Comparison of ENCODE assay signal across 8 cellular contexts in the genomic region with DNA sequence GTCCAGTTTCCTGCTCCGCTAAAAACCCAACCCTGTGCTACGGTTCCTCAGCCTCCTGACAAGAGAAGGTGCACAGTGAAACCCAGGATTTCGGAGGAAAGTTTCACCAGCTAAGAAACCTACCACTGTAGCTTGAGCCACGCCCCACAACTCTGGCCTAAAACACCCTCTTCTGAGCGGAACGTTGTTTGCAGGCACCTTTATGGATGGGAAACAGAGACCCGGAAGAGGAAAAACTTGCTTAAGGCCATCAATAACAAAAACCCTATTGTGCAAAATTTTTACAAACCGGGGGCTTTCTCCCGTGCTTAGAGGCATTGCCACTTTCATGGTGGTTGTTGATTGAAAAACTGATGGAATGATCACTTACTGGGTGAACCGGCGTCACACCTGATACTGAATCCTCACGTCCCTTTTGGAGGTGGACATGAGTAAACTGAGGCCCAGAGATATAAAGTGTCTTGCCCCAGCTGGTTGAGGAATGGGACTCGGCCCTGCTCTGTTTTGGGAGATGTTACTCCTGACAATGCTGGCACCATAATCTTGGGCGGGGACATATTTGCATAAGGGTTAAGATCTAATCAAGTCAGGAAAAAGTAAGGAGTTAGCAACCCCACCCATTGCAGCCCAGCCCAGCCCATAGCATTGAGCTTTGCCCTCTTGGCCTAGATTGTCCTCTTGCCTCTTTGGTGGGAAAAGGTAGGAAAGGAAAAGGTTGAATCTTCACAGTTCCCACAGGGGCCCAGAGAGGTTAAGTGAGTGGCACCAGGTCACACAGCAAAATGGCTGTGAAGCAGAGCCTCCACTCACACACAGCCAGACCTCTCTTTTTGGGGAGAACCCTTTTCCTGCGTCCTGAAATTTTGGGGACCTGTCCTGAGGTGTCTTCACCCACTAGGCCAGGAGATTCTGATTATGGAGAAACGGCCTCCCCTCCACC. TPM values are rescaled to one million over a fixed set of nuclear protein-coding genes. Genes with fewer than 3 reads are reported as not detected.
A peak's percentile ranks its signal among the peaks of the same experiment; 100 is the strongest.
DNase-seq lines count a peak whose midpoint lies in the region; ATAC-seq, FAIRE-seq and TF ChIP-seq lines count a peak whose summit lies in the region.

No MANE protein-coding gene starts in this region.

- DNase-seq in CD4-positive, alpha-beta T cell, result peak in 1 of 10 experiments; percentile 7
- DNase-seq in MM.1S, result no peak
- DNase-seq in GM12878 (ENCODE audit: low read depth, low spot score), result no peak
- DNase-seq in left colon, result peak; percentile 59 to 64
- no peak for DNase-seq in thoracic aorta (ENCODE audit: low spot score)
- DNase-seq in adrenal gland, result no peak
- DNase-seq in midbrain (lab: John Stamatoyannopoulos, UW), result no peak
- no peak for DNase-seq in hypothalamus (lab: John Stamatoyannopoulos, UW)

- H3K27me3 ChIP-seq in CD4-positive, alpha-beta T cell (ENCODE audit: control insufficient read depth, insufficient read depth, low read length), result peaks cover 15% of the 10 kb centered on the region
- H3K27me3 ChIP-seq in MM.1S (replicated peaks; ENCODE audit: insufficient read depth, low read length) (no peaks in the 10 kb centered on the region; the same call in 1 of the 2 replicates), GM12878 (replicated peaks in 1 of 2; ENCODE audit: control insufficient read depth in 2 of 2, insufficient read depth in 2 of 2, low read length in 1 of 2) (peaks cover 2 to 8% of the 10 kb centered on the region in 2 experiments; a peak in 2 of 4 replicates), thoracic aorta (replicated peaks; ENCODE audit: insufficient read depth) (no peaks in the 10 kb centered on the region), adrenal gland (no peaks in the 10 kb centered on the region)

- H3K27ac Mint-ChIP-seq in CD4-positive, alpha-beta T cell, result no peak overlapping the region

- no peaks in the 10 kb centered on the region for H3F3A ChIP-seq in MM.1S (ENCODE audit: insufficient read depth, low read length)

- H4K20me1 ChIP-seq in MM.1S (ENCODE audit: insufficient read depth, low read length) (no peaks in the 10 kb centered on the region), GM12878 (ENCODE audit: control insufficient read depth, insufficient read depth) (no peaks in the 10 kb centered on the region)

- WGBS in GM12878 (ENCODE audit: insufficient coverage, insufficient replicate concordance, low lambda C conversion rate, missing lambda C conversion rate), result 36% methylated on average over 16 of the region's 16 CpGs
- WGBS in adrenal gland, 4 donors, result 43 to 47% (median 46%) methylated on average over 15 to 16 of the region's 16 CpGs

- H2AFZ ChIP-seq in MM.1S (ENCODE audit: low read length), result peak overlapping the region; percentile 83
- peak overlapping the region; percentile 47 for H2AFZ ChIP-seq in GM12878 (ENCODE audit: control insufficient read depth, low read depth, low read length)

- no peaks in the 10 kb centered on the region for H3K9me3 Mint-ChIP-seq in CD4-positive, alpha-beta T cell

- peak overlapping the region; percentile 11; the same call in 1 of the 2 replicates for H3K9ac ChIP-seq in MM.1S (ENCODE audit: low read length)
- H3K9ac ChIP-seq in GM12878 (ENCODE audit: control insufficient read depth, insufficient read depth, low read length), result no peak overlapping the region

- no peaks in the 10 kb centered on the region for H3K36me3 Mint-ChIP-seq in CD4-positive, alpha-beta T cell (ENCODE audit: low read depth)

- H3K9me3 ChIP-seq in CD4-positive, alpha-beta T cell (ENCODE audit: control insufficient read depth, low read length), result no peaks in the 10 kb centered on the region
- H3K9me3 ChIP-seq in MM.1S (replicated peaks; ENCODE audit: insufficient read depth, low read length) (no peaks in the 10 kb centered on the region), GM12878 (replicated peaks; ENCODE audit: control insufficient read depth, insufficient read depth, low read length) (no peaks in the 10 kb centered on the region), thoracic aorta (no peaks in the 10 kb centered on the region), adrenal gland (replicated peaks in 1 of 3) (no peaks in the 10 kb centered on the region)

- in situ Hi-C loops in GM12878 (cut with MboI), result no loop called here

- BruUV-seq in GM12878 (replicated peaks; lab: Mats Ljungman, UMichigan), result no TSS peak

- SMC1A ChIA-PET in GM12878 (lab: Charles Lee; ENCODE audit: uncharacterized antibody, unreplicated experiment), result interaction anchor here (1.0 kb wide), 1 partner anchor 223 kb away, joined by 4 read pairs; no protein-coding TSS in a partner anchor

- H3K4me3 ChIP-seq in MM.1S (ENCODE audit: low read length) (peak overlapping the region; percentile 59), GM12878 (peak overlapping the region; percentile 57), thoracic aorta (peak overlapping the region; percentile 82), adrenal gland (peak overlapping the region in 2 of 4 donors; percentile 42 to 70)

- no peak overlapping the region for H3K27ac ChIP-seq in CD4-positive, alpha-beta T cell (ENCODE audit: low read depth, low read length)
- H3K27ac ChIP-seq in MM.1S (ENCODE audit: low read length) (no peak overlapping the region), GM12878 (ENCODE audit: control insufficient read depth, insufficient read depth) (no peak overlapping the region), thoracic aorta (peak overlapping the region in 1 of 2 donors; percentile 32), adrenal gland (peak overlapping the region in 1 of 5 donors; percentile 36)

- TF ChIP-seq CTCF in CD4-positive, alpha-beta T cell (IDR thresholded peaks at IDR 0.05), result no peak
- TF ChIP-seq CTCF in MM.1S (IDR thresholded peaks at IDR 0.05; ENCODE audit: low read length) (no peak), GM12878 (IDR thresholded peaks at IDR 0.05 in 2 of 3, conservative IDR thresholded peaks at IDR 0.05 in 1 of 3; ENCODE audit: control insufficient read depth in 2 of 3, extremely low read depth in 1 of 3, insufficient read depth in 1 of 3, low read depth in 3 of 3, low read length in 3 of 3) (no peak), thoracic aorta (IDR thresholded peaks at IDR 0.05) (no peak), adrenal gland (IDR thresholded peaks at IDR 0.05) (no peak)

- TF ChIP-seq EP300 in GM12878 (IDR thresholded peaks at IDR 0.05; ENCODE audit: borderline replicate concordance in 1 of 2, control insufficient read depth in 1 of 2, low read depth in 2 of 2, low read length in 2 of 2), result no peak

- H3K4me3 Mint-ChIP-seq in CD4-positive, alpha-beta T cell, result peak overlapping the region; percentile 84

- H3K79me2 ChIP-seq in MM.1S (ENCODE audit: low read length) (no peaks in the 10 kb centered on the region), GM12878 (ENCODE audit: control insufficient read depth, insufficient read depth, low read length) (no peaks in the 10 kb centered on the region)

- peaks cover 66% of the 10 kb centered on the region for H3K27me3 Mint-ChIP-seq in CD4-positive, alpha-beta T cell

- no peaks in the 10 kb centered on the region for H3K4me1 ChIP-seq in MM.1S (ENCODE audit: low read length)
- no peaks in the 10 kb centered on the region; the same call in 1 of the 2 replicates for H3K4me1 ChIP-seq in GM12878 (ENCODE audit: control insufficient read depth, insufficient read depth, low read length)
- H3K4me1 ChIP-seq in thoracic aorta (ENCODE audit: control insufficient read depth in 1 of 2, low read depth in 2 of 2), result peaks cover 5 to 13% of the 10 kb centered on the region in 2 donors
- peaks cover 8 to 12% of the 10 kb centered on the region in 2 donors for H3K4me1 ChIP-seq in adrenal gland (replicated peaks in 1 of 2)

- RAD21 ChIA-PET in GM12878 (lab: Charles Lee; ENCODE audit: unreplicated experiment), result interaction anchor here (0.9 to 1.6 kb wide), 2 partner anchors 223 to 249 kb away, joined by 3 to 5 read pairs; no protein-coding TSS in a partner anchor

- POLR2A ChIA-PET in CD4-positive, alpha-beta T cell (lab: Charles Lee), result interaction anchor here (0.6 kb wide), 1 partner anchor 254 kb away, joined by 3 read pairs; no protein-coding TSS in a partner anchor
- POLR2A ChIA-PET in GM12878 (lab: Charles Lee), result interaction anchor here (0.6 kb wide), 1 partner anchor 35 kb away, joined by 3 read pairs; no protein-coding TSS in a partner anchor

- H3K4me2 ChIP-seq in MM.1S (ENCODE audit: low read depth, low read length), result peak overlapping the region; percentile 85
- peak overlapping the region; percentile 66; the same call in 1 of the 2 replicates for H3K4me2 ChIP-seq in GM12878 (ENCODE audit: control insufficient read depth, insufficient read depth)

- FAIRE-seq in GM12878 (lab: Jason Lieb, UNC), result no peak

- peak; percentile 54 for ATAC-seq in CD4-positive, alpha-beta T cell (ENCODE audit: poor library complexity)
- ATAC-seq in GM12878 (peak; percentile 29), left colon (peak; percentile 78), thoracic aorta (ENCODE audit: insufficient number of reproducible peaks, low FRiP score, low read depth) (no peak)

- no peaks in the 10 kb centered on the region for H3K36me3 ChIP-seq in MM.1S (replicated peaks; ENCODE audit: insufficient read depth, low read length)
- H3K36me3 ChIP-seq in GM12878 (ENCODE audit: control insufficient read depth in 2 of 2, insufficient read depth in 2 of 2, low read length in 1 of 2), result no peaks in the 10 kb centered on the region
- H3K36me3 ChIP-seq in thoracic aorta, result no peaks in the 10 kb centered on the region
- H3K36me3 ChIP-seq in adrenal gland (replicated peaks in 1 of 2), result no peaks in the 10 kb centered on the region

- CTCF ChIA-PET in CD4-positive, alpha-beta T cell (lab: Charles Lee), result interaction anchor here (1.0 to 3.7 kb wide), 2 partner anchors 222 kb away, joined by 4 to 23 read pairs; no protein-coding TSS in a partner anchor
- CTCF ChIA-PET in GM12878 (lab: Yijun Ruan, JAX), result interaction anchor here (0.5 to 8.2 kb wide), 5 partner anchors 151 to 329 kb away, joined by 3 to 190 read pairs (median 4); no protein-coding TSS in a partner anchor

- intact Hi-C loops in CD4-positive, alpha-beta T cell (cut with DNase I, micrococcal nuclease), result no loop called here
- intact Hi-C loops in GM12878 (cut with micrococcal nuclease; ENCODE audit: unreplicated experiment) (no loop called here), left colon (cut with DNase I, micrococcal nuclease) (loop anchor here in 1 of 2 donors (10.0 kb wide), 1 partner anchor 223 kb away; no protein-coding TSS in a partner anchor), adrenal gland (cut with DNase I) (no loop called here)

- no peak for TF ChIP-seq RAD21 in GM12878 (IDR thresholded peaks at IDR 0.05; ENCODE audit: insufficient read depth, low read depth, low read length)

- H3K4me1 Mint-ChIP-seq in CD4-positive, alpha-beta T cell (ENCODE audit: low read depth), result peaks cover 12% of the 10 kb centered on the region

- H3K9me2 ChIP-seq in MM.1S (replicated peaks; ENCODE audit: insufficient read depth, low read length), result no peaks in the 10 kb centered on the region

- TF ChIP-seq POLR2A in GM12878 (IDR thresholded peaks at IDR 0.05; ENCODE audit: low read depth, low read length) (no peak), adrenal gland (IDR thresholded peaks at IDR 0.05) (no peak)

RNA-seq across cellular contexts. Expression of gene PTGS1, which starts 23.2 kb away (rescaled TPM):
- under 1 TPM; 0.14 to 0.27 TPM for total RNA-seq in CD4-positive, alpha-beta T cell
- total RNA-seq in GM12878 (2013; cell fraction: nucleolus; rRNA removed), result 2.3 and 3.1 TPM in 2 replicates
- total RNA-seq in GM12878 (2014; rRNA removed), result 0.98 and 1.3 TPM in 2 replicates
- total RNA-seq in GM12878 (2014; rRNA removed; fragmentation: Illumina TruSeq; extraction: Trizol), result 0.69 and 0.72 TPM in 2 replicates
- total RNA-seq in GM12878 (2021), result 1.2 TPM in 2 replicates
- polyA plus RNA-seq in GM12878 (2011; ENCODE audit: low read depth), result 1.5 TPM
- 2.1 and 2.8 TPM in 2 replicates for polyA plus RNA-seq in GM12878 (2011; rRNA removed)
- polyA plus RNA-seq in GM12878 (2011; cell fraction: cytosol; rRNA removed), result 3.0 and 3.2 TPM in 2 replicates
- 2.8 and 4.0 TPM in 2 replicates for polyA plus RNA-seq in GM12878 (2011; cell fraction: nucleus; rRNA removed)
- 1.4 and 1.6 TPM in 2 replicates for polyA plus RNA-seq in GM12878 (2012)
- polyA plus RNA-seq in GM12878 (2014; fragmentation: Illumina TruSeq; extraction: Trizol), result 0.78 and 0.84 TPM in 2 replicates
- 1 to 10 TPM in 1 of 2 experiments, under 1 TPM in 1; 0.60 to 1.1 TPM for polyA plus RNA-seq in GM12878 (2014; fragmentation: Nextera tagmentation; extraction: Ambion mirVana)
- 1.1 and 1.4 TPM in 2 replicates for polyA plus RNA-seq in GM12878 (2014; rRNA removed)
- polyA plus RNA-seq in GM12878 (2016; fragmentation: Nextera tagmentation; extraction: Ambion mirVana), result under 1 TPM; 0.16 to 0.48 TPM
- 1.4 and 2.4 TPM in 2 replicates for polyA minus RNA-seq in GM12878 (2011; rRNA and poly(A)+ RNA removed)
- 0.62 and 1.3 TPM in 2 replicates for polyA minus RNA-seq in GM12878 (2011; cell fraction: cytosol; rRNA and poly(A)+ RNA removed)
- polyA minus RNA-seq in GM12878 (2011; cell fraction: nucleus; rRNA and poly(A)+ RNA removed), result 0.77 and 0.85 TPM in 2 replicates
- 10 to 100 TPM in 1 of 2 donors, 1 to 10 TPM in 1; 7.8 to 25.4 TPM for total RNA-seq in left colon
- 10 to 100 TPM; 10.8 to 13.8 TPM for total RNA-seq in thoracic aorta
- 1 to 10 TPM; 2.8 to 6.6 (median 5.7) TPM for total RNA-seq in adrenal gland
- polyA plus RNA-seq in adrenal gland, result 1 to 10 TPM; 1.3 to 1.7 (median 1.6) TPM

Comparison
In these comparisons a context has a peak if more than half of its experiments do, and no peak if none do; other contexts are left out.
1. DNase-seq: peak in left colon (2 of 2); none in MM.1S (single experiment), GM12878 (single experiment), thoracic aorta (single experiment), adrenal gland (0 of 7), midbrain (single experiment) and hypothalamus (0 of 51).